2 cellular contexts compared by ENCODE assay signal in genomic region chr1:52037909-52038308, GRCh38.
TF ChIP-seq lines count a peak whose summit lies in the region.

No MANE protein-coding gene starts in this region.

TF ChIP-seq in HEK293, 187 proteins besides CTCF, POLR2A, EP300 and RAD21:
- peak; percentile 59; the same call in 1 of the 2 replicates for TF ChIP-seq SCRT1 (tag by site-specific recombination; IDR thresholded peaks at IDR 0.05; ENCODE audit: borderline replicate concordance)
- TF ChIP-seq SCRT2 (tag by site-specific recombination; IDR thresholded peaks at IDR 0.05), result peak; percentile 84
- TF ChIP-seq MZF1 (tag by site-specific recombination; IDR thresholded peaks at IDR 0.05; ENCODE audit: borderline replicate concordance), result no peak

TF ChIP-seq in K562, 482 proteins besides CTCF, POLR2A, EP300 and RAD21:
- TF ChIP-seq MED1 (CRISPR knock-in tag; IDR thresholded peaks at IDR 0.05; ENCODE audit: borderline replicate concordance) (no peak), CEBPB (tag; IDR thresholded peaks at IDR 0.05) (0 out of 2 replicates have a peak, but pooled peaks have one; percentile 49), MCM3 (IDR thresholded peaks at IDR 0.05) (no peak), KLF10 (CRISPR knock-in tag; IDR thresholded peaks at IDR 0.05) (no peak)
